In genomic region chr16:27432600-27432957, GRCh38 we compare ENCODE assay signal across 1 cellular context.
TF ChIP-seq lines count a peak whose summit lies in the region.

No MANE protein-coding gene starts in this region.

TF ChIP-seq in IMR-90, 13 proteins besides CTCF, POLR2A, EP300 and RAD21 (continued from another document):
- no peak for TF ChIP-seq USF2 (IDR thresholded peaks at IDR 0.05; ENCODE audit: low read depth, low read length)
